In the genomic region with DNA sequence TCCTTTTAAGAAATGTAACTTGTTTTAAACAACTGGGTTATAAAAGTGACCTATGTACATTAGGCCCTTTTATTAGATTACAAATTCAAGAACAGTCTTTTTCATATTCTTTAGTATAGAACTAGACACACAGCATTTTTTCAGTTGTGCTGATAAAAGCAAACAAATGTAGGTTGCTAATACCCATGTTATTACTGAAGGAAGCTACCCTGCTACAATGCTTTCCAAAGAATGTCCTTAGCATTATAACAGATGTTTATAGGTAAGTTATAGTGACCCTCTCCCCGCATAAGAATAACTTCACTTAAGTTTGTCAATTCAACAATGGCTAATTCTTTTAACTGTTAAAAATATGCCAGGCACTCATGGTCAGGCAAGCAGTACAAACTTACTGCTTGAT, we compare ENCODE assay signal across 20 cellular contexts. TPM values are rescaled to one million over a fixed set of nuclear protein-coding genes. Genes with fewer than 3 reads are reported as not detected.
DNase-seq lines count a peak whose midpoint lies in the region; ATAC-seq and TF ChIP-seq lines count a peak whose summit lies in the region.
"Had no signal": no experiment of that assay in that cellular context is flagged by ENCODE, and none has a peak within 500 bp of the region (broad histone marks: within the 10 kb centered on the region; RNA-seq: fewer than 3 reads in every experiment).

No MANE protein-coding gene starts in this region.

- no peaks in the 10 kb centered on the region for H3K27me3 Mint-ChIP-seq in endothelial cell (ENCODE audit: unreplicated experiment)
- no peaks in the 10 kb centered on the region for H3K27me3 Mint-ChIP-seq in stimulated activated naive CD8-positive, alpha-beta T cell treated with anti-CD3 and anti-CD28 coated beads, Interleukin-15, amount 100 ng/mL, for 72 hours
- H3K27me3 Mint-ChIP-seq: CD4-positive, alpha-beta memory T cell had no signal

- H3K9me3 Mint-ChIP-seq in endothelial cell (ENCODE audit: unreplicated experiment): no peaks in the 10 kb centered on the region
- no peaks in the 10 kb centered on the region for H3K9me3 Mint-ChIP-seq in stimulated activated naive CD8-positive, alpha-beta T cell treated with anti-CD3 and anti-CD28 coated beads, Interleukin-15, amount 100 ng/mL, for 72 hours
- H3K9me3 Mint-ChIP-seq: CD4-positive, alpha-beta memory T cell; HFFc6 had no signal

- H3K4me1 ChIP-seq in left ventricle myocardium inferior (peaks cover 94% of the 10 kb centered on the region), right cardiac atrium (ENCODE audit: control insufficient read depth, insufficient read depth, low read length) (peaks cover 9% of the 10 kb centered on the region), HUES6 (ENCODE audit: control insufficient read depth, insufficient read depth, low read length) (peaks cover 15% of the 10 kb centered on the region; the same call in 1 of the 2 replicates), thyroid gland (peaks cover 26 to 31% of the 10 kb centered on the region in 2 donors)
- H3K4me1 ChIP-seq: A549 had no signal

- H3K4me1 Mint-ChIP-seq in endothelial cell (ENCODE audit: unreplicated experiment): peaks cover 10% of the 10 kb centered on the region
- H3K4me1 Mint-ChIP-seq in stimulated activated naive CD8-positive, alpha-beta T cell treated with anti-CD3 and anti-CD28 coated beads, Interleukin-15, amount 100 ng/mL, for 72 hours: no peaks in the 10 kb centered on the region

- intact Hi-C loops in left ventricle myocardium inferior (cut with micrococcal nuclease): no loop called here
- intact Hi-C loops in right cardiac atrium (cut with DNase I): loop anchor here in 1 of 4 donors (5.0 kb wide), 1 partner anchor 60 kb away; the partner anchor contains the start of gene NID2
- intact Hi-C loops in thyroid gland (cut with DNase I): no loop called here

- H3K27ac ChIP-seq in left ventricle myocardium inferior (replicated peaks) (peak overlapping the region; percentile 89), right cardiac atrium (ENCODE audit: low read length) (no peak overlapping the region), HUES6 (ENCODE audit: low read depth, low read length) (peak overlapping the region; percentile 29; the same call in 1 of the 2 replicates), thyroid gland (peak overlapping the region in 2 of 3 donors; percentile 43 to 49)
- H3K27ac ChIP-seq: A549, GM23248 had no signal

- H3K36me3 ChIP-seq in left ventricle myocardium inferior: peaks cover 90% of the 10 kb centered on the region
- H3K36me3 ChIP-seq in HUES6 (ENCODE audit: control insufficient read depth, insufficient read depth, low read length): peaks cover 97% of the 10 kb centered on the region
- peaks cover 47 to 72% of the 10 kb centered on the region in 2 donors for H3K36me3 ChIP-seq in thyroid gland

- H3K27me3 ChIP-seq in left ventricle myocardium inferior (ENCODE audit: low read depth) (no peaks in the 10 kb centered on the region), right cardiac atrium (ENCODE audit: control insufficient read depth, insufficient read depth) (no peaks in the 10 kb centered on the region), HUES6 (ENCODE audit: control insufficient read depth, insufficient read depth, low read length) (no peaks in the 10 kb centered on the region), thyroid gland (no peaks in the 10 kb centered on the region)

- 90% methylated on average over 1 of the region's 1 CpG for WGBS in right cardiac atrium
- WGBS in thyroid gland, 2 donors: 82 to 83% methylated on average over 1 of the region's 1 CpG

- no peak for TF ChIP-seq CTCF in left ventricle myocardium inferior (IDR thresholded peaks at IDR 0.05; ENCODE audit: borderline replicate concordance)
- TF ChIP-seq CTCF in endothelial cell (IDR thresholded peaks at IDR 0.05; ENCODE audit: unreplicated experiment): no peak
- no peak for TF ChIP-seq CTCF in thyroid gland (IDR thresholded peaks at IDR 0.05)

- DNase-seq in left ventricle myocardium inferior (no peak), right cardiac atrium (no peak), endothelial cell (ENCODE audit: low spot score) (no peak), thyroid gland (no peak)
- no peak for DNase-seq in stimulated activated naive CD8-positive, alpha-beta T cell treated with anti-CD3 and anti-CD28 coated beads, Interleukin-15, amount 100 ng/mL, for 72 hours
- DNase-seq: 8988T; C1 segment of cervical spinal cord; Calu3; CD4-positive, alpha-beta memory T cell; COR-L47; DMS53; DMS79 treated with DMSO at 0.1 percent for 48 hours; GF-D8; GM23248; HFFc6 had no signal

- peak overlapping the region; percentile 17 for H3K4me3 Mint-ChIP-seq in endothelial cell (ENCODE audit: unreplicated experiment)
- H3K4me3 Mint-ChIP-seq in stimulated activated naive CD8-positive, alpha-beta T cell treated with anti-CD3 and anti-CD28 coated beads, Interleukin-15, amount 100 ng/mL, for 72 hours: no peak overlapping the region
- H3K4me3 Mint-ChIP-seq: CD4-positive, alpha-beta memory T cell; HFFc6 had no signal

- no peak for TF ChIP-seq POLR2A in thyroid gland (IDR thresholded peaks at IDR 0.05)

- ATAC-seq in right cardiac atrium (no peak), HG03378 (IDR thresholded peaks at IDR 0.05; ENCODE audit: unreplicated experiment) (no peak), GM21528 (IDR thresholded peaks at IDR 0.05; ENCODE audit: low FRiP score, unreplicated experiment) (no peak)
- no peak for ATAC-seq in stimulated activated naive CD8-positive, alpha-beta T cell treated with anti-CD3 and anti-CD28 coated beads, Interleukin-15, amount 100 ng/mL, for 72 hours
- ATAC-seq: A549 had no signal

- H3K27ac Mint-ChIP-seq in endothelial cell (ENCODE audit: unreplicated experiment): no peak overlapping the region
- H3K27ac Mint-ChIP-seq in stimulated activated naive CD8-positive, alpha-beta T cell treated with anti-CD3 and anti-CD28 coated beads, Interleukin-15, amount 100 ng/mL, for 72 hours: no peak overlapping the region
- H3K27ac Mint-ChIP-seq: HFFc6 had no signal

- H3K4me3 ChIP-seq in left ventricle myocardium inferior (no peak overlapping the region), right cardiac atrium (ENCODE audit: low read length) (no peak overlapping the region), HUES6 (ENCODE audit: low read depth, low read length) (no peak overlapping the region), thyroid gland (replicated peaks in 1 of 3) (no peak overlapping the region)
- H3K4me3 ChIP-seq: A549, GM23248, HAP-1 had no signal

- H3K9me3 ChIP-seq in left ventricle myocardium inferior (replicated peaks): no peaks in the 10 kb centered on the region
- no peaks in the 10 kb centered on the region for H3K9me3 ChIP-seq in right cardiac atrium (ENCODE audit: control insufficient read depth, low read length)
- H3K9me3 ChIP-seq in HUES6 (ENCODE audit: control insufficient read depth, insufficient read depth, low read depth, low read length): no peaks in the 10 kb centered on the region
- H3K9me3 ChIP-seq in thyroid gland: no peaks in the 10 kb centered on the region
- H3K9me3 ChIP-seq: A549, HAP-1 had no signal

- no peak overlapping the region for H3K9ac ChIP-seq in HUES6 (ENCODE audit: low read length)
- H3K9ac ChIP-seq: GM23248 had no signal

- H3K36me3 Mint-ChIP-seq in endothelial cell (ENCODE audit: low read depth, unreplicated experiment): peaks cover 34% of the 10 kb centered on the region

RNA-seq across cellular contexts. Expression of gene RTRAF, which starts 17.9 kb away (rescaled TPM):
- total RNA-seq in left ventricle myocardium inferior (237 TPM), right cardiac atrium (100 to 1,000 TPM; 160 to 217 (median 190) TPM), endothelial cell (ENCODE audit: unreplicated experiment) (260 TPM), thyroid gland (10 to 100 TPM; 42.9 to 84.2 (median 51.6) TPM)
- polyA plus RNA-seq in right cardiac atrium: 190 TPM
